In genomic region chr2:23299796-23300195, GRCh38 we compare ENCODE assay signal across 24 cellular contexts.
"Had no signal": no experiment of that assay in that cellular context is flagged by ENCODE, and none has a peak within 500 bp of the region (broad histone marks: within the 10 kb centered on the region; RNA-seq: fewer than 3 reads in every experiment).

No MANE protein-coding gene starts in this region.

- H3K9me3 ChIP-seq: heart left ventricle, left ventricle myocardium inferior, mucosa of descending colon, ovary, tibial nerve, upper lobe of left lung, vagina had no signal

- H3K27me3 ChIP-seq: ovary, tibial nerve, upper lobe of left lung, vagina had no signal

- DNase-seq: heart left ventricle; hypothalamus; islet precursor cell; left ventricle myocardium inferior; mesendoderm; midbrain; mucosa of descending colon; naive thymus-derived CD4-positive, alpha-beta T cell; nephron progenitor cell; nucleus accumbens; ovary; retina; right cardiac atrium; stimulated activated CD4-positive, alpha-beta T cell treated with anti-CD3 and anti-CD28 coated beads, Interleukin-4, amount 100 ng/mL, for 24 hours; stimulated activated naive CD4-positive, alpha-beta T cell; substantia nigra; upper lobe of left lung had no signal

- H3K4me1 ChIP-seq: left ventricle myocardium inferior, tibial nerve, upper lobe of left lung, vagina had no signal

- H3K27ac ChIP-seq: heart left ventricle, left ventricle myocardium inferior, ovary, skin epidermis, tibial nerve, upper lobe of left lung, vagina had no signal

- H3K36me3 Mint-ChIP-seq: naive thymus-derived CD4-positive, alpha-beta T cell; stimulated activated effector memory CD8-positive, alpha-beta T cell treated with anti-CD3 and anti-CD28 coated beads, Interleukin-12 subunit alpha, Interleukin-12 subunit beta, amount 100 ng/mL, for 72 hours had no signal

- H3K36me3 ChIP-seq: heart left ventricle, left ventricle myocardium inferior, ovary, tibial nerve, upper lobe of left lung, vagina had no signal

- H3K9me3 Mint-ChIP-seq: nephron progenitor cell; stimulated activated effector memory CD8-positive, alpha-beta T cell treated with anti-CD3 and anti-CD28 coated beads, Interleukin-12 subunit alpha, Interleukin-12 subunit beta, amount 100 ng/mL, for 72 hours; stimulated activated naive CD8-positive, alpha-beta T cell treated with anti-CD3 and anti-CD28 coated beads, Interleukin-15, Interleukin-2, amounts not matched to agents 100 ng/mL and 50 ng/mL, for 24 hours had no signal

- H3K4me3 ChIP-seq: heart left ventricle, left ventricle myocardium inferior, lung, mucosa of descending colon, ovary, skin epidermis, tibial nerve, upper lobe of left lung, vagina had no signal

- H3K4me3 Mint-ChIP-seq: naive thymus-derived CD4-positive, alpha-beta T cell; nephron progenitor cell; stimulated activated effector memory CD8-positive, alpha-beta T cell treated with anti-CD3 and anti-CD28 coated beads, Interleukin-12 subunit alpha, Interleukin-12 subunit beta, amount 100 ng/mL, for 72 hours; stimulated activated naive CD8-positive, alpha-beta T cell treated with anti-CD3 and anti-CD28 coated beads, Interleukin-15, Interleukin-2, amounts not matched to agents 100 ng/mL and 50 ng/mL, for 24 hours had no signal

- H3K27ac Mint-ChIP-seq: naive thymus-derived CD4-positive, alpha-beta T cell; nephron progenitor cell; progenitor cell of endocrine pancreas; stimulated activated effector memory CD8-positive, alpha-beta T cell treated with anti-CD3 and anti-CD28 coated beads, Interleukin-12 subunit alpha, Interleukin-12 subunit beta, amount 100 ng/mL, for 72 hours; stimulated activated naive CD8-positive, alpha-beta T cell treated with anti-CD3 and anti-CD28 coated beads, Interleukin-15, Interleukin-2, amounts not matched to agents 100 ng/mL and 50 ng/mL, for 24 hours had no signal

- H3K4me1 Mint-ChIP-seq: nephron progenitor cell; stimulated activated effector memory CD8-positive, alpha-beta T cell treated with anti-CD3 and anti-CD28 coated beads, Interleukin-12 subunit alpha, Interleukin-12 subunit beta, amount 100 ng/mL, for 72 hours had no signal
